23 cellular contexts compared by ENCODE assay signal in genomic region chr12:132498931-132499330, GRCh38.
"Had no signal": no experiment of that assay in that cellular context is flagged by ENCODE, and none has a peak within 500 bp of the region (broad histone marks: within the 10 kb centered on the region; RNA-seq: fewer than 3 reads in every experiment).

No MANE protein-coding gene starts in this region.

- ATAC-seq: foreskin keratinocyte; gastroesophageal sphincter; heart left ventricle; left lobe of liver; mucosa of descending colon; natural killer cell treated with Interleukin-12 subunit alpha and Interleukin-12 subunit beta and Interleukin-15 and Interleukin-18, amount 100 ng/mL, for 72 hours; right lobe of liver had no signal

- FAIRE-seq: colon, endothelial cell of umbilical vein, kidney, small intestine had no signal

- H2AFZ ChIP-seq: hepatocyte, parathyroid adenoma had no signal

- H3K9ac ChIP-seq: parathyroid adenoma had no signal

- H3K9me3 ChIP-seq: esophagus muscularis mucosa, gastroesophageal sphincter, heart left ventricle, mucosa of descending colon, right lobe of liver, stomach, thyroid gland had no signal

- H3K27ac ChIP-seq: esophagus muscularis mucosa, foreskin keratinocyte, gastroesophageal sphincter, heart left ventricle, hepatocyte, parathyroid adenoma, right lobe of liver, stomach, thyroid gland had no signal

- H3K4me1 ChIP-seq: foreskin keratinocyte had no signal

- H3K4me2 ChIP-seq: hepatocyte had no signal

- H3K36me3 ChIP-seq: gastroesophageal sphincter, heart left ventricle, right lobe of liver, stomach, thyroid gland had no signal

- DNase-seq: effector CD8-positive, alpha-beta T cell; foreskin keratinocyte; heart left ventricle; kidney; mesenchymal stem cell; mucosa of descending colon; naive B cell; right lobe of liver; small intestine; stimulated activated CD4-positive, alpha-beta T cell treated with anti-CD3 and anti-CD28 coated beads, Interleukin-15, amount 100 ng/mL, for 24 hours; stimulated activated CD4-positive, alpha-beta T cell treated with anti-CD3 and anti-CD28 coated beads, Interleukin-2, amount 100 ng/mL, for 48 hours; stimulated activated naive CD4-positive, alpha-beta T cell treated with Interleukin-2 at 50 U/mL for 16 hours; stomach; thyroid gland had no signal

- H3K4me3 ChIP-seq: esophagus muscularis mucosa, gastroesophageal sphincter, heart left ventricle, hepatocyte, lung, mucosa of descending colon, right lobe of liver, stomach, thyroid gland had no signal

- H3K27me3 ChIP-seq: esophagus muscularis mucosa, foreskin keratinocyte, gastroesophageal sphincter, heart left ventricle, hepatocyte, right lobe of liver, stomach, thyroid gland had no signal
